24 cellular contexts compared by ENCODE assay signal in genomic region chr9:113425072-113425471, GRCh38. TPM values are rescaled to one million over a fixed set of nuclear protein-coding genes. Genes with fewer than 3 reads are reported as not detected.
"Had no signal": no experiment of that assay in that cellular context is flagged by ENCODE, and none has a peak within 500 bp of the region (broad histone marks: within the 10 kb centered on the region; RNA-seq: fewer than 3 reads in every experiment).

No MANE protein-coding gene starts in this region.

- H3K9me3 Mint-ChIP-seq: activated CD4-positive, alpha-beta T cell treated with anti-CD3 and anti-CD28 coated beads, Interleukin-2, amount 10 ng/mL, durations not matched to agents 7 days and 5 days; activated CD8-positive, alpha-beta T cell treated with anti-CD3 and anti-CD28 coated beads for 36 hours; activated naive CD8-positive, alpha-beta T cell treated with anti-CD3 and anti-CD28 coated beads, Interleukin-2, amount 50 U/mL, for 24 hours; activated T-helper 1 cell treated with anti-CD3 and anti-CD28 coated beads, Interleukin-12 subunit alpha, Interleukin-12 subunit beta, Interleukin-2, Interleukin-4 antibody, amounts not matched to agents 30 ng/mL and 10 ng/mL and 1 ng/mL, durations not matched to agents 14 hours and 24 hours and 36 hours; naive B cell; stimulated activated memory B cell treated with anti-CD40 and anti-IgM and Interleukin-4, amounts not matched to agents 10 μg/mL and 1 μg/mL and 100 μg/mL, for 72 hours; T-helper 1 cell treated with Interleukin-12 subunit alpha and Interleukin-12 subunit beta and Interleukin-4 antibody, amounts not matched to agents 30 μg/mL and 1 μg/mL, for 36 hours; type B pancreatic cell had no signal

- ATAC-seq: activated CD4-positive, CD25-positive, alpha-beta regulatory T cell treated with anti-CD3 and anti-CD28 coated beads, Interleukin-2, amount 50 U/mL, for 24 hours; activated CD8-positive, alpha-beta memory T cell treated with anti-CD3 and anti-CD28 coated beads, Interleukin-2, amount 10 ng/mL, durations not matched to agents 7 days and 5 days; activated CD8-positive, alpha-beta T cell treated with anti-CD3 and anti-CD28 coated beads for 36 hours; activated naive CD8-positive, alpha-beta T cell treated with anti-CD3 and anti-CD28 coated beads, Interleukin-2, amount 50 U/mL, for 24 hours; foreskin keratinocyte; left cardiac atrium; right lobe of liver; stimulated activated memory B cell treated with anti-CD40 and anti-IgM and Interleukin-4, amounts not matched to agents 10 μg/mL and 1 μg/mL and 100 μg/mL, for 72 hours had no signal

- H3K4me1 Mint-ChIP-seq: activated CD4-positive, alpha-beta T cell treated with anti-CD3 and anti-CD28 coated beads, Interleukin-2, amount 10 ng/mL, durations not matched to agents 7 days and 5 days; activated CD8-positive, alpha-beta memory T cell treated with anti-CD3 and anti-CD28 coated beads, Interleukin-2, amount 10 ng/mL, durations not matched to agents 7 days and 5 days; activated naive CD8-positive, alpha-beta T cell treated with anti-CD3 and anti-CD28 coated beads, Interleukin-2, amount 50 U/mL, for 24 hours; naive B cell; stimulated activated memory B cell treated with anti-CD40 and anti-IgM and Interleukin-4, amounts not matched to agents 10 μg/mL and 1 μg/mL and 100 μg/mL, for 72 hours had no signal

- H3K4me3 ChIP-seq: coronary artery, hepatocyte, right lobe of liver, skin epidermis, thoracic aorta, vagina had no signal

- H3K4me3 Mint-ChIP-seq: activated CD4-positive, alpha-beta T cell treated with anti-CD3 and anti-CD28 coated beads, Interleukin-2, amount 10 ng/mL, durations not matched to agents 7 days and 5 days; activated CD8-positive, alpha-beta memory T cell treated with anti-CD3 and anti-CD28 coated beads, Interleukin-2, amount 10 ng/mL, durations not matched to agents 7 days and 5 days; activated CD8-positive, alpha-beta T cell treated with anti-CD3 and anti-CD28 coated beads for 36 hours; activated naive CD8-positive, alpha-beta T cell treated with anti-CD3 and anti-CD28 coated beads, Interleukin-2, amount 50 U/mL, for 24 hours; activated T-helper 1 cell treated with anti-CD3 and anti-CD28 coated beads, Interleukin-12 subunit alpha, Interleukin-12 subunit beta, Interleukin-2, Interleukin-4 antibody, amounts not matched to agents 30 ng/mL and 10 ng/mL and 1 ng/mL, durations not matched to agents 14 hours and 24 hours and 36 hours; naive B cell; stimulated activated memory B cell treated with anti-CD40 and anti-IgM and Interleukin-4, amounts not matched to agents 10 μg/mL and 1 μg/mL and 100 μg/mL, for 72 hours; T-helper 1 cell treated with Interleukin-12 subunit alpha and Interleukin-12 subunit beta and Interleukin-4 antibody, amounts not matched to agents 30 μg/mL and 1 μg/mL, for 36 hours; type B pancreatic cell had no signal

- H3K36me3 Mint-ChIP-seq: activated CD8-positive, alpha-beta memory T cell treated with anti-CD3 and anti-CD28 coated beads, Interleukin-2, amount 10 ng/mL, durations not matched to agents 7 days and 5 days; naive B cell; stimulated activated memory B cell treated with anti-CD40 and anti-IgM and Interleukin-4, amounts not matched to agents 10 μg/mL and 1 μg/mL and 100 μg/mL, for 72 hours; type B pancreatic cell had no signal

- H3K36me3 ChIP-seq: right lobe of liver, thoracic aorta, vagina had no signal

- H3K4me1 ChIP-seq: right lobe of liver, vagina had no signal

- H3K27ac Mint-ChIP-seq: activated CD4-positive, alpha-beta T cell treated with anti-CD3 and anti-CD28 coated beads, Interleukin-2, amount 10 ng/mL, durations not matched to agents 7 days and 5 days; activated CD8-positive, alpha-beta memory T cell treated with anti-CD3 and anti-CD28 coated beads, Interleukin-2, amount 10 ng/mL, durations not matched to agents 7 days and 5 days; activated CD8-positive, alpha-beta T cell treated with anti-CD3 and anti-CD28 coated beads for 36 hours; activated naive CD8-positive, alpha-beta T cell treated with anti-CD3 and anti-CD28 coated beads, Interleukin-2, amount 50 U/mL, for 24 hours; activated T-helper 1 cell treated with anti-CD3 and anti-CD28 coated beads, Interleukin-12 subunit alpha, Interleukin-12 subunit beta, Interleukin-2, Interleukin-4 antibody, amounts not matched to agents 30 ng/mL and 10 ng/mL and 1 ng/mL, durations not matched to agents 14 hours and 24 hours and 36 hours; stimulated activated memory B cell treated with anti-CD40 and anti-IgM and Interleukin-4, amounts not matched to agents 10 μg/mL and 1 μg/mL and 100 μg/mL, for 72 hours; T-helper 1 cell treated with Interleukin-12 subunit alpha and Interleukin-12 subunit beta and Interleukin-4 antibody, amounts not matched to agents 30 μg/mL and 1 μg/mL, for 36 hours; type B pancreatic cell had no signal

- DNase-seq: activated CD4-positive, alpha-beta T cell treated with anti-CD3 and anti-CD28 coated beads, Interleukin-2, amount 10 ng/mL, durations not matched to agents 7 days and 5 days; activated CD8-positive, alpha-beta memory T cell treated with anti-CD3 and anti-CD28 coated beads, Interleukin-2, amount 10 ng/mL, durations not matched to agents 7 days and 5 days; activated CD8-positive, alpha-beta T cell treated with anti-CD3 and anti-CD28 coated beads for 36 hours; activated gamma-delta T cell; activated naive CD4-positive, alpha-beta T cell treated with anti-CD3 and anti-CD28 coated beads, Interleukin-2, amount 50 U/mL, for 16 hours; activated naive CD8-positive, alpha-beta T cell treated with anti-CD3 and anti-CD28 coated beads, Interleukin-2, amount 50 U/mL, for 24 hours; activated T-cell treated with anti-CD3 and anti-CD28 coated beads for 4 hours; cerebellar nuclear complex; foreskin keratinocyte; glutamatergic neuron; left cardiac atrium; naive B cell; right lobe of liver; stimulated activated CD4-positive, alpha-beta T cell treated with anti-CD3 and anti-CD28 coated beads, Interleukin-2, amount 100 ng/mL, for 24 hours had no signal

- H3K9me3 ChIP-seq: right lobe of liver, thoracic aorta, vagina had no signal

- H3K27me3 ChIP-seq: hepatocyte, right lobe of liver, vagina had no signal

- H3K27ac ChIP-seq: coronary artery, foreskin keratinocyte, hepatocyte, right lobe of liver, skin epidermis, thoracic aorta had no signal

RNA-seq across cellular contexts. Expression of gene C9orf43, which starts 14.5 kb away (rescaled TPM):
- total RNA-seq: vagina had no signal
